ENCODE assay signal across 1 cellular context in the genomic region with DNA sequence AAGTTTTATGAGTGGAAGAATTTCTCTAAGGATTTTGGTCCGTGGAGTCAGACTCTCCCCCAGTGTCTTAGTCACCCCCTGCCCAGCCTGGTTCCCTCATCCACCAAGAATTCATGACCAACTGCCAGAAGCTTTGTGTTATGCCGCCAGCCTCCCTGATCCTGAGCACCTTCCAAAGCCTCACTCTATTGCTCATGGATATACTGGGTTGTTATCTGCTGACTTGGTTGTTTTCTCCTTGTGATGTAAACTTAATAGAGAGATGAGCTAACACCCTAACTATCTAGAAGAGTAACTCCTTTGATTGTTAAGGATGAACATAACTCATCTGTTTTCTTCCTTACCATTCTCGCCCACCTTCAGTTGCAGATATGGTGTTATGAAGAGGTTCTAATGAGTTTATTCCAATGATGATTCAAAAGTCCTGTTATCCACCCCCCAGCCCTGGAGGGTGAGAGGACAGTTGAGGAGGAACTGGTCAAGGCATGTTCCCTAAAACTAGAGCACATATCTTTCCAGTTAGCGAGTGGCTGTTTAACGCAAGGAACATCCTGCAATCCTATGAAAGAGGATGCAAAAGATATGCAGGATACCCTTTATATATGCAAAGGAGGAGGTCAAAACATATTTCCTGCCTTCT.
TF ChIP-seq lines count a peak whose summit lies in the region.

No MANE protein-coding gene starts in this region.

TF ChIP-seq in HCT116, 20 proteins besides CTCF, POLR2A, EP300 and RAD21 (continued from another document):
- no peak for TF ChIP-seq EZH2 (IDR thresholded peaks at IDR 0.05)
- TF ChIP-seq, protein P1, sequence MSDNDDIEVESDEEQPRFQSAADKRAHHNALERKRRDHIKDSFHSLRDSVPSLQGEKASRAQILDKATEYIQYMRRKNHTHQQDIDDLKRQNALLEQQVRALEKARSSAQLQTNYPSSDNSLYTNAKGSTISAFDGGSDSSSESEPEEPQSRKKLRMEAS (IDR thresholded peaks at IDR 0.05) = no peak
- TF ChIP-seq ZFX (IDR thresholded peaks at IDR 0.05) = no peak
- no peak for TF ChIP-seq SRF (IDR thresholded peaks at IDR 0.05; ENCODE audit: low read depth)
- TF ChIP-seq POLR2AphosphoS5 (IDR thresholded peaks at IDR 0.05; ENCODE audit: low read depth, low read length) = no peak
- no peak for TF ChIP-seq YY1 (IDR thresholded peaks at IDR 0.05; ENCODE audit: extremely low read depth, insufficient replicate concordance, low read depth, low read length)
- TF ChIP-seq, protein P2, sequence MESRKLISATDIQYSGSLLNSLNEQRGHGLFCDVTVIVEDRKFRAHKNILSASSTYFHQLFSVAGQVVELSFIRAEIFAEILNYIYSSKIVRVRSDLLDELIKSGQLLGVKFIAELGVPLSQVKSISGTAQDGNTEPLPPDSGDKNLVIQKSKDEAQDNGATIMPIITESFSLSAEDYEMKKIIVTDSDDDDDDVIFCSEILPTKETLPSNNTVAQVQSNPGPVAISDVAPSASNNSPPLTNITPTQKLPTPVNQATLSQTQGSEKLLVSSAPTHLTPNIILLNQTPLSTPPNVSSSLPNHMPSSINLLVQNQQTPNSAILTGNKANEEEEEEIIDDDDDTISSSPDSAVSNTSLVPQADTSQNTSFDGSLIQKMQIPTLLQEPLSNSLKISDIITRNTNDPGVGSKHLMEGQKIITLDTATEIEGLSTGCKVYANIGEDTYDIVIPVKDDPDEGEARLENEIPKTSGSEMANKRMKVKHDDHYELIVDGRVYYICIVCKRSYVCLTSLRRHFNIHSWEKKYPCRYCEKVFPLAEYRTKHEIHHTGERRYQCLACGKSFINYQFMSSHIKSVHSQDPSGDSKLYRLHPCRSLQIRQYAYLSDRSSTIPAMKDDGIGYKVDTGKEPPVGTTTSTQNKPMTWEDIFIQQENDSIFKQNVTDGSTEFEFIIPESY (IDR thresholded peaks at IDR 0.05; ENCODE audit: extremely low read depth, insufficient replicate concordance, low read length) = no peak
- no peak for TF ChIP-seq SIN3A (IDR thresholded peaks at IDR 0.05; ENCODE audit: low read depth)
- no peak for TF ChIP-seq EZH2phosphoT487 (IDR thresholded peaks at IDR 0.05; ENCODE audit: borderline replicate concordance)
- TF ChIP-seq, protein P3, sequence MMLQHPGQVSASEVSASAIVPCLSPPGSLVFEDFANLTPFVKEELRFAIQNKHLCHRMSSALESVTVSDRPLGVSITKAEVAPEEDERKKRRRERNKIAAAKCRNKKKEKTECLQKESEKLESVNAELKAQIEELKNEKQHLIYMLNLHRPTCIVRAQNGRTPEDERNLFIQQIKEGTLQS (IDR thresholded peaks at IDR 0.05) = no peak
- TF ChIP-seq ELF1 (IDR thresholded peaks at IDR 0.05; ENCODE audit: borderline replicate concordance, low read depth) = no peak
- no peak for TF ChIP-seq SP1 (IDR thresholded peaks at IDR 0.05; ENCODE audit: low read depth)
- no peak for TF ChIP-seq EGR1 (IDR thresholded peaks at IDR 0.05; ENCODE audit: low read depth)
- TF ChIP-seq CEBPB (IDR thresholded peaks at IDR 0.05; ENCODE audit: low read depth) = no peak
- TF ChIP-seq TCF7L2 (IDR thresholded peaks at IDR 0.05; ENCODE audit: borderline replicate concordance, extremely low read depth, insufficient read depth, insufficient read length) = no peak
